24 cellular contexts compared by ENCODE assay signal in genomic region chr2:15865923-15866322, GRCh38.
"Had no signal": no experiment of that assay in that cellular context is flagged by ENCODE, and none has a peak within 500 bp of the region (broad histone marks: within the 10 kb centered on the region; RNA-seq: fewer than 3 reads in every experiment).

No MANE protein-coding gene starts in this region.

- ATAC-seq: natural killer cell; right lobe of liver; stimulated activated memory B cell treated with anti-CD40 and anti-IgM and Interleukin-4, amounts not matched to agents 10 μg/mL and 1 μg/mL and 100 μg/mL, for 72 hours; stimulated activated naive CD8-positive, alpha-beta T cell treated with anti-CD3 and anti-CD28 coated beads, Interleukin-15, amount 100 ng/mL, for 72 hours had no signal

- H3K27ac Mint-ChIP-seq: mesothelial cell of epicardium; natural killer cell; nephron progenitor cell; progenitor cell of endocrine pancreas; stimulated activated memory B cell treated with anti-CD40 and anti-IgM and Interleukin-4, amounts not matched to agents 10 μg/mL and 1 μg/mL and 100 μg/mL, for 72 hours; stimulated activated naive CD8-positive, alpha-beta T cell treated with anti-CD3 and anti-CD28 coated beads, Interleukin-15, amount 100 ng/mL, for 72 hours; type B pancreatic cell had no signal

- H3K36me3 Mint-ChIP-seq: natural killer cell; stimulated activated memory B cell treated with anti-CD40 and anti-IgM and Interleukin-4, amounts not matched to agents 10 μg/mL and 1 μg/mL and 100 μg/mL, for 72 hours; type B pancreatic cell had no signal

- H3K4me3 Mint-ChIP-seq: mesothelial cell of epicardium; naive B cell; natural killer cell; nephron progenitor cell; stimulated activated memory B cell treated with anti-CD40 and anti-IgM and Interleukin-4, amounts not matched to agents 10 μg/mL and 1 μg/mL and 100 μg/mL, for 72 hours; stimulated activated naive CD8-positive, alpha-beta T cell treated with anti-CD3 and anti-CD28 coated beads, Interleukin-15, amount 100 ng/mL, for 72 hours; type B pancreatic cell had no signal

- DNase-seq: islet precursor cell; left ventricle myocardium inferior; mesendoderm; naive B cell; natural killer cell; nephron progenitor cell; ovary; right lobe of liver; stimulated activated CD4-positive, alpha-beta T cell treated with anti-CD3 and anti-CD28 coated beads, Interleukin-1b, Interleukin-23, amount 100 ng/mL, for 48 hours; stimulated activated CD4-positive, alpha-beta T cell treated with anti-CD3 and anti-CD28 coated beads, Interleukin-2, amount 100 ng/mL, for 48 hours; stimulated activated CD4-positive, alpha-beta T cell treated with anti-CD3 and anti-CD28 coated beads, Interleukin-4, amount 100 ng/mL, for 4 hours; stimulated activated CD8-positive, alpha-beta memory T cell treated with anti-CD3 and anti-CD28 coated beads, Interleukin-4, amount 100 ng/mL, for 48 hours; stimulated activated naive CD4-positive, alpha-beta T cell treated with Interleukin-2 at 50 U/mL for 16 hours; stimulated activated naive CD8-positive, alpha-beta T cell treated with anti-CD3 and anti-CD28 coated beads, Interleukin-15, amount 100 ng/mL, for 72 hours; substantia nigra had no signal

- H3K9me3 ChIP-seq: right lobe of liver, vagina had no signal

- H3K27me3 ChIP-seq: ovary, right atrium auricular region, right lobe of liver, tibial nerve, vagina had no signal

- H3K4me1 Mint-ChIP-seq: naive B cell; natural killer cell; stimulated activated memory B cell treated with anti-CD40 and anti-IgM and Interleukin-4, amounts not matched to agents 10 μg/mL and 1 μg/mL and 100 μg/mL, for 72 hours; stimulated activated naive CD8-positive, alpha-beta T cell treated with anti-CD3 and anti-CD28 coated beads, Interleukin-15, amount 100 ng/mL, for 72 hours had no signal

- H3K4me3 ChIP-seq: left ventricle myocardium inferior, lung, ovary, right atrium auricular region, right lobe of liver, smooth muscle cell, tibial nerve, vagina had no signal

- H3K27me3 Mint-ChIP-seq: progenitor cell of endocrine pancreas; stimulated activated naive CD8-positive, alpha-beta T cell treated with anti-CD3 and anti-CD28 coated beads, Interleukin-15, amount 100 ng/mL, for 72 hours; type B pancreatic cell had no signal

- H3K4me2 ChIP-seq: smooth muscle cell had no signal

- H3K27ac ChIP-seq: left ventricle myocardium inferior, ovary, right atrium auricular region, right lobe of liver, tibial nerve, vagina had no signal

- H3K36me3 ChIP-seq: left ventricle myocardium inferior, ovary, right atrium auricular region, right lobe of liver, tibial nerve, vagina had no signal

- H3K4me1 ChIP-seq: left ventricle myocardium inferior, right atrium auricular region, tibial nerve, vagina had no signal

- H3K9me3 Mint-ChIP-seq: natural killer cell; stimulated activated naive CD8-positive, alpha-beta T cell treated with anti-CD3 and anti-CD28 coated beads, Interleukin-15, amount 100 ng/mL, for 72 hours; type B pancreatic cell had no signal
